ENCODE assay signal across 28 cellular contexts in the genomic region with DNA sequence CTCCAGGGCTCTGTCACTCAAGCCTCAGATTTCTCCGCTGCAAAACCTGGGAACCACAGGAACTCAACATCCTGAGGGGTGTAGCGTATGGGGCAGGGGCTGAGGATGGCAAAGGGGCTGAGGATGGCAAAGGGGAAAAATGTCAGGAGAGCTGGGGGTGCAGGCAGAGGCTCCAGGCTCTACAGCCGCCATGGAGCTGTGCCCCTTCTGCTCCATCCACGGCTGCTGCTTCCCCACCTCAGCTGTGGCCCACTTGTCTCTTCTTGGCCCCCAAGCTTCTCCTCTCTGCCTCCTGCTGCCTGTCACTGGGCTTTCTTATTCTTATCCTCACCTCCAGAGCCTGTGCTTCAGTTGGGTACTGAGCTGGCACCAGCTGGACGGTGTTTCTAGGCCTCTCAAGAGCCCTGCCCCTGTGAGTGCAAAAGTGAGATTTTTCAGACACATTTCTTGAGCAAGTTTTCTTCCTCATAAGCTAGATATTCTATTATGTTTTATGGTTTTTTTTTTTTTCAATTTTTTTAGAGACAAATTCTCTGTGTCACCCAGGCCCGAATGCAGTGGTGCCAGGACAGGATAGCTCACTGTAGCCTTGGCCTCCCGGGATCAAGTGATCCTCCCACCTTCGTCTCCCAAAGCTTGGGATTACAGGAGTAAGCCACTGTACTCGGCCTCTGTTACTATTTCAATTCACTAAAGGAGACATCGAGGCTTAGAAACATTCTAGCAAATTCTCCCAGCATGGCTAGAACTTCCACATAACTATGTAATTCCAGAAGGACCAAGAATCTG. TPM values are rescaled to one million over a fixed set of nuclear protein-coding genes. Genes with fewer than 3 reads are reported as not detected.
DNase-seq lines count a peak whose midpoint lies in the region; ATAC-seq and TF ChIP-seq lines count a peak whose summit lies in the region.
"Had no signal": no experiment of that assay in that cellular context is flagged by ENCODE, and none has a peak within 500 bp of the region (broad histone marks: within the 10 kb centered on the region; RNA-seq: fewer than 3 reads in every experiment).

No MANE protein-coding gene starts in this region.

- H3K4me1 Mint-ChIP-seq in nephron progenitor cell = peaks cover 5% of the 10 kb centered on the region
- H3K4me1 Mint-ChIP-seq: B cell, GM23338, IgD-negative memory B cell had no signal

- no peaks in the 10 kb centered on the region for H3K36me3 Mint-ChIP-seq in nephron progenitor cell (ENCODE audit: low read depth)
- H3K36me3 Mint-ChIP-seq: CD8-positive, alpha-beta T cell; IgD-negative memory B cell had no signal

- no peaks in the 10 kb centered on the region for H3K27me3 ChIP-seq in colonic mucosa
- no peaks in the 10 kb centered on the region for H3K27me3 ChIP-seq in upper lobe of right lung

- H3K9me3 ChIP-seq in colonic mucosa = no peaks in the 10 kb centered on the region
- no peaks in the 10 kb centered on the region for H3K9me3 ChIP-seq in upper lobe of right lung
- H3K9me3 ChIP-seq: Caco-2, SJSA1 had no signal

- H3K27ac Mint-ChIP-seq in nephron progenitor cell = peak overlapping the region; percentile 81
- H3K27ac Mint-ChIP-seq: B cell; CD8-positive, alpha-beta T cell; GM23338; IgD-negative memory B cell had no signal

- intact Hi-C loops in colonic mucosa (cut with DNase I) (no loop called here), upper lobe of right lung (cut with DNase I) (no loop called here)

- no peaks in the 10 kb centered on the region for H3K4me1 ChIP-seq in colonic mucosa
- peaks cover 3% of the 10 kb centered on the region for H3K4me1 ChIP-seq in upper lobe of right lung
- H3K4me1 ChIP-seq: Caco-2, SJSA1 had no signal

- H3K4me3 Mint-ChIP-seq in nephron progenitor cell = no peak overlapping the region
- H3K4me3 Mint-ChIP-seq: B cell; CD8-positive, alpha-beta T cell; GM23338; IgD-negative memory B cell had no signal

- H3K9ac ChIP-seq in colonic mucosa (ENCODE audit: low read depth in 2 of 2, low read length in 2 of 2) = no peak overlapping the region
- H3K9ac ChIP-seq: KMS-11 had no signal

- H3K27ac ChIP-seq in colonic mucosa (no peak overlapping the region), upper lobe of right lung (no peak overlapping the region)
- H3K27ac ChIP-seq: 22Rv1, C4-2B, KMS-11, SJSA1 had no signal

- H3K9me3 Mint-ChIP-seq in nephron progenitor cell = no peaks in the 10 kb centered on the region
- H3K9me3 Mint-ChIP-seq: CD8-positive, alpha-beta T cell; GM23338 had no signal

- peaks cover 47% of the 10 kb centered on the region for H3K27me3 Mint-ChIP-seq in nephron progenitor cell (ENCODE audit: low read depth, poor library complexity)

- TF ChIP-seq CTCF in colonic mucosa (IDR thresholded peaks at IDR 0.05) (no peak), nephron progenitor cell (IDR thresholded peaks at IDR 0.05) (no peak), upper lobe of right lung (IDR thresholded peaks at IDR 0.05) (no peak)

- no peak for ATAC-seq in upper lobe of right lung
- ATAC-seq in GM21717 (IDR thresholded peaks at IDR 0.05; ENCODE audit: unreplicated experiment) = no peak
- ATAC-seq: CD8-positive, alpha-beta T cell; GM23338; PC-3; Right ventricle myocardium inferior had no signal

- DNase-seq in NCI-H82 (lab: John Stamatoyannopoulos, UW) = peak; percentile 56
- DNase-seq in NCI-H82 treated with DMSO at 0.1 percent for 48 hours (lab: John Stamatoyannopoulos, UW; ENCODE audit: unreplicated experiment) = no peak
- peak; percentile 6 for DNase-seq in colonic mucosa
- no peak for DNase-seq in nephron progenitor cell
- DNase-seq in upper lobe of right lung = peak; percentile 52
- no peak for DNase-seq in Kasumi-1 (lab: John Stamatoyannopoulos, UW)
- no peak for DNase-seq in EL
- DNase-seq: Caco-2, GDM1, HCEC 1CT, NCI-H1048, NCI-H1417, NCI-H1694, NCI-H2029 treated with DMSO at 0.1 percent for 48 hours, NCI-H446 treated with DMSO at 0.1 percent for 48 hours, PC-3 had no signal

- H3K36me3 ChIP-seq in colonic mucosa = no peaks in the 10 kb centered on the region
- H3K36me3 ChIP-seq in upper lobe of right lung = no peaks in the 10 kb centered on the region
- H3K36me3 ChIP-seq: SJSA1 had no signal

- H3K4me3 ChIP-seq in colonic mucosa = no peak overlapping the region
- no peak overlapping the region for H3K4me3 ChIP-seq in upper lobe of right lung
- H3K4me3 ChIP-seq: GM12878, GM23338, SJSA1 had no signal

RNA-seq across cellular contexts. Expression of a gene that starts 49.0 kb away (rescaled TPM):
- total RNA-seq in colonic mucosa = 1 to 10 TPM in 1 of 2 donors, under 1 TPM in 1; 0.77 to 3.7 TPM
- total RNA-seq in upper lobe of right lung = 165 TPM
- total RNA-seq: B cell; CD8-positive, alpha-beta T cell; GM23338; PC-3; RPMI7951; SJSA1 had no signal

Comparison
In these comparisons a context has a peak if more than half of its experiments do, and no peak if none do; other contexts are left out.
1. DNase-seq: peak in NCI-H82 (single experiment), colonic mucosa (single experiment) and upper lobe of right lung (single experiment); none in NCI-H82 treated with DMSO at 0.1 percent for 48 hours (single experiment), nephron progenitor cell (single experiment), Kasumi-1 (0 of 2) and EL (single experiment).
2. RNA of a gene that starts 49.0 kb away (total RNA-seq): 165 TPM in upper lobe of right lung (single experiment); 0.77 to 3.7 TPM in colonic mucosa; every median in the first group is over 10 times any median in the second.